1 cellular context compared by ENCODE assay signal in genomic region chr17:64923038-64923699, GRCh38.
TF ChIP-seq lines count a peak whose summit lies in the region.
"Not testable (repeated sequence)": the region's sequence is repeated elsewhere in the genome, so short reads cannot be mapped to it uniquely, and the experiment has no call there.

No MANE protein-coding gene starts in this region.

TF ChIP-seq in K562, 482 proteins besides CTCF, POLR2A, EP300 and RAD21 (continued from another document and continues in another):
- TF ChIP-seq, protein P1, sequence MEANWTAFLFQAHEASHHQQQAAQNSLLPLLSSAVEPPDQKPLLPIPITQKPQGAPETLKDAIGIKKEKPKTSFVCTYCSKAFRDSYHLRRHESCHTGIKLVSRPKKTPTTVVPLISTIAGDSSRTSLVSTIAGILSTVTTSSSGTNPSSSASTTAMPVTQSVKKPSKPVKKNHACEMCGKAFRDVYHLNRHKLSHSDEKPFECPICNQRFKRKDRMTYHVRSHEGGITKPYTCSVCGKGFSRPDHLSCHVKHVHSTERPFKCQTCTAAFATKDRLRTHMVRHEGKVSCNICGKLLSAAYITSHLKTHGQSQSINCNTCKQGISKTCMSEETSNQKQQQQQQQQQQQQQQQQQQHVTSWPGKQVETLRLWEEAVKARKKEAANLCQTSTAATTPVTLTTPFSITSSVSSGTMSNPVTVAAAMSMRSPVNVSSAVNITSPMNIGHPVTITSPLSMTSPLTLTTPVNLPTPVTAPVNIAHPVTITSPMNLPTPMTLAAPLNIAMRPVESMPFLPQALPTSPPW (CRISPR knock-in tag; IDR thresholded peaks at IDR 0.05) = peak; percentile 48
- peak; percentile 92 for TF ChIP-seq TEAD4 (IDR thresholded peaks at IDR 0.05; ENCODE audit: low read length)
- TF ChIP-seq TEAD4, ETV6 (CRISPR knock-in tag; IDR thresholded peaks at IDR 0.05; ENCODE audit: borderline replicate concordance): not testable (repeated sequence)
- peak; percentile 32; the same call in 1 of the 2 replicates for TF ChIP-seq ZFX (CRISPR knock-in tag; IDR thresholded peaks at IDR 0.05)
- peak; percentile 88 for TF ChIP-seq GATA2 (CRISPR knock-in tag; IDR thresholded peaks at IDR 0.05)
- 0 out of 4 replicates have a peak, but pooled peaks of 1 of the 2 experiments have one; percentile 40 for TF ChIP-seq ETV6 (IDR thresholded peaks at IDR 0.05; ENCODE audit: borderline replicate concordance in 1 of 2, low read depth in 2 of 2, low read length in 1 of 2)
- TF ChIP-seq ZNF592 (IDR thresholded peaks at IDR 0.05) = peak; percentile 64; the same call in 1 of the 2 replicates
- 0 out of 2 replicates have a peak, but pooled peaks have one; percentile 49 for TF ChIP-seq ZNF41 (CRISPR knock-in tag; conservative IDR thresholded peaks at IDR 0.05)
- TF ChIP-seq BRD9 (IDR thresholded peaks at IDR 0.05; ENCODE audit: low read depth, partially characterized antibody) = peak; percentile 57
- peak; percentile 97 for TF ChIP-seq SMARCE1 (IDR thresholded peaks at IDR 0.05)
- TF ChIP-seq ZNF24 (IDR thresholded peaks at IDR 0.05) = peak; percentile 42; the same call in 1 of the 2 replicates
- TF ChIP-seq C11orf30 (IDR thresholded peaks at IDR 0.05; ENCODE audit: low read depth) = peak; percentile 44
- 0 out of 2 replicates have a peak, but pooled peaks have one; percentile 45 for TF ChIP-seq OTX1 (CRISPR knock-in tag; IDR thresholded peaks at IDR 0.05)
- TF ChIP-seq MBD2 (IDR thresholded peaks at IDR 0.05; ENCODE audit: borderline replicate concordance, low read depth) = peak; percentile 58; the same call in 1 of the 2 replicates
- 0 out of 2 replicates have a peak, but pooled peaks have one; percentile 43 for TF ChIP-seq ZNF197 (CRISPR knock-in tag; IDR thresholded peaks at IDR 0.05; ENCODE audit: low read depth)
- 0 out of 2 replicates have a peak, but pooled peaks have one; percentile 29 for TF ChIP-seq ZNF609 (CRISPR knock-in tag; IDR thresholded peaks at IDR 0.05; ENCODE audit: borderline replicate concordance)
- peak; percentile 62; the same call in 1 of the 2 replicates for TF ChIP-seq HBP1 (CRISPR knock-in tag; IDR thresholded peaks at IDR 0.05)
- TF ChIP-seq GTF2E2 (tag; IDR thresholded peaks at IDR 0.05) = 0 out of 2 replicates have a peak, but pooled peaks have one; percentile 31
- peak; percentile 97 for TF ChIP-seq MTA2 (IDR thresholded peaks at IDR 0.05; ENCODE audit: low read depth)
- 0 out of 2 replicates have a peak, but pooled peaks have one; percentile 37 for TF ChIP-seq MEF2A (IDR thresholded peaks at IDR 0.05; ENCODE audit: control insufficient read depth, low read depth, low read length)
- TF ChIP-seq TAF1 (IDR thresholded peaks at IDR 0.05; ENCODE audit: control insufficient read depth, extremely low read depth, insufficient read depth, low read length, severe bottlenecking) = peak; percentile 44
- TF ChIP-seq, protein P2, sequence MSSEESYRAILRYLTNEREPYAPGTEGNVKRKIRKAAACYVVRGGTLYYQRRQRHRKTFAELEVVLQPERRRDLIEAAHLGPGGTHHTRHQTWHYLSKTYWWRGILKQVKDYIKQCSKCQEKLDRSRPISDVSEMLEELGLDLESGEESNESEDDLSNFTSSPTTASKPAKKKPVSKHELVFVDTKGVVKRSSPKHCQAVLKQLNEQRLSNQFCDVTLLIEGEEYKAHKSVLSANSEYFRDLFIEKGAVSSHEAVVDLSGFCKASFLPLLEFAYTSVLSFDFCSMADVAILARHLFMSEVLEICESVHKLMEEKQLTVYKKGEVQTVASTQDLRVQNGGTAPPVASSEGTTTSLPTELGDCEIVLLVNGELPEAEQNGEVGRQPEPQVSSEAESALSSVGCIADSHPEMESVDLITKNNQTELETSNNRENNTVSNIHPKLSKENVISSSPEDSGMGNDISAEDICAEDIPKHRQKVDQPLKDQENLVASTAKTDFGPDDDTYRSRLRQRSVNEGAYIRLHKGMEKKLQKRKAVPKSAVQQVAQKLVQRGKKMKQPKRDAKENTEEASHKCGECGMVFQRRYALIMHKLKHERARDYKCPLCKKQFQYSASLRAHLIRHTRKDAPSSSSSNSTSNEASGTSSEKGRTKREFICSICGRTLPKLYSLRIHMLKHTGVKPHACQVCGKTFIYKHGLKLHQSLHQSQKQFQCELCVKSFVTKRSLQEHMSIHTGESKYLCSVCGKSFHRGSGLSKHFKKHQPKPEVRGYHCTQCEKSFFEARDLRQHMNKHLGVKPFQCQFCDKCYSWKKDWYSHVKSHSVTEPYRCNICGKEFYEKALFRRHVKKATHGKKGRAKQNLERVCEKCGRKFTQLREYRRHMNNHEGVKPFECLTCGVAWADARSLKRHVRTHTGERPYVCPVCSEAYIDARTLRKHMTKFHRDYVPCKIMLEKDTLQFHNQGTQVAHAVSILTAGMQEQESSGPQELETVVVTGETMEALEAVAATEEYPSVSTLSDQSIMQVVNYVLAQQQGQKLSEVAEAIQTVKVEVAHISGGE (CRISPR knock-in tag; IDR thresholded peaks at IDR 0.05) = peak in 1 of 3 experiments; percentile 47; a peak in 1 of 6 replicates
- TF ChIP-seq, protein P3, sequence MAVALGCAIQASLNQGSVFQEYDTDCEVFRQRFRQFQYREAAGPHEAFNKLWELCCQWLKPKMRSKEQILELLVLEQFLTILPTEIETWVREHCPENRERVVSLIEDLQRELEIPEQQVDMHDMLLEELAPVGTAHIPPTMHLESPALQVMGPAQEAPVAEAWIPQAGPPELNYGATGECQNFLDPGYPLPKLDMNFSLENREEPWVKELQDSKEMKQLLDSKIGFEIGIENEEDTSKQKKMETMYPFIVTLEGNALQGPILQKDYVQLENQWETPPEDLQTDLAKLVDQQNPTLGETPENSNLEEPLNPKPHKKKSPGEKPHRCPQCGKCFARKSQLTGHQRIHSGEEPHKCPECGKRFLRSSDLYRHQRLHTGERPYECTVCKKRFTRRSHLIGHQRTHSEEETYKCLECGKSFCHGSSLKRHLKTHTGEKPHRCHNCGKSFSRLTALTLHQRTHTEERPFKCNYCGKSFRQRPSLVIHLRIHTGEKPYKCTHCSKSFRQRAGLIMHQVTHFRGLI (CRISPR knock-in tag; IDR thresholded peaks at IDR 0.05) = 0 out of 2 replicates have a peak, but pooled peaks have one; percentile 50
- peak; percentile 95 for TF ChIP-seq TCF3 (CRISPR knock-in tag; IDR thresholded peaks at IDR 0.05)
- peak; percentile 12; the same call in 1 of the 2 replicates for TF ChIP-seq GATAD2A (IDR thresholded peaks at IDR 0.05)
- peak; percentile 52 for TF ChIP-seq GABPA (tag; conservative IDR thresholded peaks at IDR 0.05; ENCODE audit: low read depth)
- TF ChIP-seq SMAD4 (CRISPR knock-in tag; conservative IDR thresholded peaks at IDR 0.05) = peak; percentile 94
- 0 out of 2 replicates have a peak, but pooled peaks have one; percentile 73 for TF ChIP-seq MTA3 (IDR thresholded peaks at IDR 0.05; ENCODE audit: borderline replicate concordance)
- TF ChIP-seq SMARCC2 (IDR thresholded peaks at IDR 0.05; ENCODE audit: low read depth) = peak; percentile 96
- peak in 1 of 2 experiments; percentile 19; a peak in 1 of 4 replicates for TF ChIP-seq NRF1 (conservative IDR thresholded peaks at IDR 0.05 in 1 of 2, IDR thresholded peaks at IDR 0.05 in 1 of 2)
- 0 out of 2 replicates have a peak, but pooled peaks have one; percentile 25 for TF ChIP-seq ZNF583 (CRISPR knock-in tag; IDR thresholded peaks at IDR 0.05)
- peak; percentile 84; the same call in 1 of the 2 replicates for TF ChIP-seq NCOA1 (IDR thresholded peaks at IDR 0.05; ENCODE audit: low read depth)
- peak; percentile 81; the same call in 1 of the 2 replicates for TF ChIP-seq ZNF395 (CRISPR knock-in tag; IDR thresholded peaks at IDR 0.05)
- TF ChIP-seq, protein P4, sequence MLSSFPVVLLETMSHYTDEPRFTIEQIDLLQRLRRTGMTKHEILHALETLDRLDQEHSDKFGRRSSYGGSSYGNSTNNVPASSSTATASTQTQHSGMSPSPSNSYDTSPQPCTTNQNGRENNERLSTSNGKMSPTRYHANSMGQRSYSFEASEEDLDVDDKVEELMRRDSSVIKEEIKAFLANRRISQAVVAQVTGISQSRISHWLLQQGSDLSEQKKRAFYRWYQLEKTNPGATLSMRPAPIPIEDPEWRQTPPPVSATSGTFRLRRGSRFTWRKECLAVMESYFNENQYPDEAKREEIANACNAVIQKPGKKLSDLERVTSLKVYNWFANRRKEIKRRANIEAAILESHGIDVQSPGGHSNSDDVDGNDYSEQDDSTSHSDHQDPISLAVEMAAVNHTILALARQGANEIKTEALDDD (IDR thresholded peaks at IDR 0.05) = peak; percentile 85
- TF ChIP-seq CXXC5 (CRISPR knock-in tag; IDR thresholded peaks at IDR 0.05) = peak; percentile 56; the same call in 1 of the 2 replicates
- peak; percentile 77; the same call in 1 of the 2 replicates for TF ChIP-seq SMAD3 (CRISPR knock-in tag; conservative IDR thresholded peaks at IDR 0.05)
- TF ChIP-seq HLTF (IDR thresholded peaks at IDR 0.05) = peak; percentile 66; the same call in 1 of the 2 replicates
- TF ChIP-seq PHB2 (IDR thresholded peaks at IDR 0.05; ENCODE audit: low read depth) = peak; percentile 95
- TF ChIP-seq LEF1 (IDR thresholded peaks at IDR 0.05) = peak; percentile 95
- peak; percentile 94 for TF ChIP-seq ZNF766 (CRISPR knock-in tag; conservative IDR thresholded peaks at IDR 0.05)
- TF ChIP-seq ADNP (tag; IDR thresholded peaks at IDR 0.05) = 0 out of 2 replicates have a peak, but pooled peaks have one; percentile 12
